8 cellular contexts compared by ENCODE assay signal in genomic region chr13:48977973-48978372, GRCh38. TPM values are rescaled to one million over a fixed set of nuclear protein-coding genes. Genes with fewer than 3 reads are reported as not detected.
DNase-seq lines count a peak whose midpoint lies in the region; TF ChIP-seq lines count a peak whose summit lies in the region.

No MANE protein-coding gene starts in this region.

- no peak overlapping the region for H3K23ac ChIP-seq in mesenchymal stem cell (ENCODE audit: low read length in 2 of 2)

- no peak overlapping the region for H2BK5ac ChIP-seq in mesenchymal stem cell (ENCODE audit: low read depth, low read length, poor library complexity, severe bottlenecking)

- no peaks in the 10 kb centered on the region for H3K79me1 ChIP-seq in mesenchymal stem cell (replicated peaks; ENCODE audit: low read length, poor library complexity, severe bottlenecking)

- H3K9me3 ChIP-seq in BE2C (no peaks in the 10 kb centered on the region), mesenchymal stem cell (ENCODE audit: control insufficient read depth, low read length) (peaks cover 16% of the 10 kb centered on the region)

- no peak for DNase-seq in BE2C
- DNase-seq in HFFc6, result peak; percentile 42
- DNase-seq in astrocyte of the hippocampus (ENCODE audit: low read depth, low spot score), result peak; percentile 20
- DNase-seq in mesenchymal stem cell, result no peak
- DNase-seq in T1000 (lab: John Stamatoyannopoulos, UW), result no peak
- no peak for DNase-seq in caudate nucleus (lab: John Stamatoyannopoulos, UW)
- no peak for DNase-seq in activated CD4-positive, alpha-beta T cell treated with anti-CD3 and anti-CD28 coated beads for 4 hours
- no peak for DNase-seq in NCI-H2171 treated with DMSO at 0.1 percent for 48 hours (lab: John Stamatoyannopoulos, UW)

- no peak overlapping the region for H2BK120ac ChIP-seq in mesenchymal stem cell (ENCODE audit: low read depth, low read length)

- WGBS in mesenchymal stem cell, result no CpG with 5 or more reads among the region's 3 CpGs

- H3K9me3 Mint-ChIP-seq in HFFc6, result peaks cover 25% of the 10 kb centered on the region

- H3K9ac ChIP-seq in mesenchymal stem cell (ENCODE audit: low read length), result peak overlapping the region; percentile 97

- no peak overlapping the region for H3K4me2 ChIP-seq in mesenchymal stem cell (ENCODE audit: low read length, poor library complexity, severe bottlenecking)

- H4K91ac ChIP-seq in mesenchymal stem cell (ENCODE audit: low read length), result no peak overlapping the region

- H4K8ac ChIP-seq in mesenchymal stem cell (ENCODE audit: low read length), result no peak overlapping the region

- H3K27ac ChIP-seq in mesenchymal stem cell (ENCODE audit: low read length, poor library complexity, severe bottlenecking) (no peak overlapping the region), caudate nucleus (ENCODE audit: low read depth, low read length) (no peak overlapping the region)

- H3K4me3 ChIP-seq in BE2C (ENCODE audit: low read depth, low read length) (peak overlapping the region; percentile 91), mesenchymal stem cell (ENCODE audit: insufficient read depth in 1 of 2, low read depth in 1 of 2, low read length in 2 of 2) (peak overlapping the region in 1 of 2 experiments; percentile 85)

- H3K27me3 Mint-ChIP-seq in HFFc6 (ENCODE audit: insufficient read depth), result no peaks in the 10 kb centered on the region

- H3K4me1 Mint-ChIP-seq in HFFc6 (ENCODE audit: low read depth), result peaks cover 46% of the 10 kb centered on the region

- H3K18ac ChIP-seq in mesenchymal stem cell (ENCODE audit: low read depth in 1 of 2, low read length in 2 of 2), result no peak overlapping the region

- no peak overlapping the region for H2BK12ac ChIP-seq in mesenchymal stem cell (ENCODE audit: low read length in 2 of 2)

- H3K27ac Mint-ChIP-seq in HFFc6, result peak overlapping the region; percentile 91

- H3K4me3 Mint-ChIP-seq in HFFc6, result peak overlapping the region; percentile 97

- TF ChIP-seq CTCF in BE2C (IDR thresholded peaks at IDR 0.05; ENCODE audit: low read depth, low read length) (no peak), HFFc6 (IDR thresholded peaks at IDR 0.05) (no peak)

- H3K27me3 ChIP-seq in BE2C (no peaks in the 10 kb centered on the region), mesenchymal stem cell (ENCODE audit: control insufficient read depth in 1 of 2, insufficient read depth in 1 of 2, low read length in 2 of 2) (no peaks in the 10 kb centered on the region)

- no peak overlapping the region for H2BK15ac ChIP-seq in mesenchymal stem cell (ENCODE audit: low read depth, poor library complexity, severe bottlenecking)

- H3K14ac ChIP-seq in mesenchymal stem cell (ENCODE audit: low read length in 2 of 2), result no peak overlapping the region

- no peak overlapping the region for H2AFZ ChIP-seq in mesenchymal stem cell (ENCODE audit: low read depth, low read length)

- 0 out of 2 replicates have a peak, but pooled peaks cover 4% of the 10 kb centered on the region for H3K36me3 ChIP-seq in BE2C
- no peaks in the 10 kb centered on the region for H3K36me3 ChIP-seq in mesenchymal stem cell (ENCODE audit: control insufficient read depth in 1 of 2, insufficient read depth in 2 of 2, low read depth in 1 of 2, low read length in 2 of 2)

- no peak overlapping the region for H2AK5ac ChIP-seq in mesenchymal stem cell (ENCODE audit: low read length, severe bottlenecking)

- H3K4me1 ChIP-seq in BE2C, result no peaks in the 10 kb centered on the region; the same call in 1 of the 2 replicates
- H3K4me1 ChIP-seq in mesenchymal stem cell (ENCODE audit: control insufficient read depth, insufficient read depth, low read depth, low read length), result no peaks in the 10 kb centered on the region

- H3K36me3 Mint-ChIP-seq in HFFc6 (ENCODE audit: low read depth), result peaks cover 35% of the 10 kb centered on the region

- H3K4ac ChIP-seq in mesenchymal stem cell (ENCODE audit: low read depth in 1 of 2, low read length in 2 of 2), result no peak overlapping the region

RNA-seq across cellular contexts. Expression of gene FNDC3A, which starts 2.3 kb away (rescaled TPM):
- 25.5 TPM for polyA plus RNA-seq in BE2C (2012; ENCODE audit: insufficient read depth, insufficient read length, low read depth)
- 10 to 100 TPM; 60.3 to 73.8 (median 67.9) TPM for total RNA-seq in HFFc6 (2021; fragmentation: NEBNext Ultra II Directional; extraction: Animal tissue kit (Norgen Biotek cat#: 25700))
- 24.7 TPM for polyA plus RNA-seq in mesenchymal stem cell (2013, experiment 1 of 2)
- 24.2 TPM for polyA plus RNA-seq in mesenchymal stem cell (2013, experiment 2 of 2)

Comparison
In these comparisons a context has a peak if more than half of its experiments do, and no peak if none do; other contexts are left out.
1. DNase-seq: peak in HFFc6 (single experiment) and astrocyte of the hippocampus (single experiment); none in BE2C (single experiment), mesenchymal stem cell (single experiment), T1000 (single experiment), caudate nucleus (0 of 61), activated CD4-positive, alpha-beta T cell treated with anti-CD3 and anti-CD28 coated beads for 4 hours (0 of 2) and NCI-H2171 treated with DMSO at 0.1 percent for 48 hours (single experiment).